20 cellular contexts compared by ENCODE assay signal in the genomic region with DNA sequence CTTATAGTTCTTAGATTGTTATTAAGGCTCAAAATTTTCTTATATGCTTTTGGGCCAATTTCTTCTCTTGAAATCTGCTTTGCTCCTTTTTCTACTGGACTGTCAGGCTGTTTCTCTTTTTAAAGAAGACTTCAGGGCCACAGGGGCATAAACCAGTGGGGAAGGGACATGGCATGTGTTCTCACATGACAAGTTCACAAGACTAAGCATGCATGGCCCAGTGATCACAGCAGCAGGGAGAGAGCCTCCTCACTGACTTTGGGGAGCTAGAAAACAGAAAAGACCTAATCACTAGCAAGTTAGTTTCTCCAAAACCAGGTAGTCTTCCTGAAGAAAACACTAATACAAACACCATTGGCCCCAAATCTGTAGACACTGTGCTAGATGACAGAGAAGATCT.
"Had no signal": no experiment of that assay in that cellular context is flagged by ENCODE, and none has a peak within 500 bp of the region (broad histone marks: within the 10 kb centered on the region; RNA-seq: fewer than 3 reads in every experiment).

No MANE protein-coding gene starts in this region.

- H3K4me3 Mint-ChIP-seq: central memory CD8-positive, alpha-beta T cell; naive thymus-derived CD8-positive, alpha-beta T cell had no signal

- H3K27me3 ChIP-seq: esophagus squamous epithelium, hepatocyte, testis, uterus had no signal

- H3K4me2 ChIP-seq: hepatocyte had no signal

- H3K9me3 ChIP-seq: esophagus squamous epithelium, testis, uterus had no signal

- ATAC-seq: left colon; naive thymus-derived CD8-positive, alpha-beta T cell; right cardiac atrium had no signal

- H3K79me2 ChIP-seq: hepatocyte had no signal

- H3K4me3 ChIP-seq: esophagus squamous epithelium, hepatocyte, testis, uterus had no signal

- DNase-seq: activated CD4-positive, alpha-beta T cell treated with anti-CD3 and anti-CD28 coated beads for 4 hours; activated CD4-positive, alpha-beta T cell treated with anti-CD3 and anti-CD28 coated beads, Interleukin-2, amount 50 U/mL, for 4 hours; activated gamma-delta T cell treated with Interleukin-2 at 50 U/mL for 16 hours; activated naive CD4-positive, alpha-beta T cell treated with anti-CD3 and anti-CD28 coated beads, Interleukin-2, amount 50 U/mL, for 16 hours; amniotic stem cell; dermis blood vessel endothelial cell; effector CD4-positive, alpha-beta T cell; esophagus squamous epithelium; foreskin melanocyte; left colon; naive thymus-derived CD8-positive, alpha-beta T cell; right cardiac atrium; stimulated activated CD4-positive, alpha-beta T cell treated with anti-CD3 and anti-CD28 coated beads, Interleukin-2, amount 100 ng/mL, for 48 hours; stimulated activated naive CD4-positive, alpha-beta T cell treated with Interleukin-2 at 50 U/mL for 16 hours; testis; trophoblast cell; uterus had no signal

- H3K27me3 Mint-ChIP-seq: central memory CD8-positive, alpha-beta T cell; naive thymus-derived CD8-positive, alpha-beta T cell had no signal

- H3K36me3 ChIP-seq: uterus had no signal

- H2AFZ ChIP-seq: hepatocyte had no signal

- H3K9me3 Mint-ChIP-seq: central memory CD8-positive, alpha-beta T cell had no signal

- H3K4me1 ChIP-seq: esophagus squamous epithelium, testis, uterus had no signal

- H3K27ac ChIP-seq: epithelial cell of prostate, esophagus squamous epithelium, hepatocyte, testis, uterus had no signal

- H3K4me1 Mint-ChIP-seq: central memory CD8-positive, alpha-beta T cell; naive thymus-derived CD8-positive, alpha-beta T cell had no signal
